34 cellular contexts compared by ENCODE assay signal in genomic region chr9:116626762-116627161, GRCh38.
DNase-seq lines count a peak whose midpoint lies in the region; ATAC-seq and TF ChIP-seq lines count a peak whose summit lies in the region.
"Had no signal": no experiment of that assay in that cellular context is flagged by ENCODE, and none has a peak within 500 bp of the region (broad histone marks: within the 10 kb centered on the region; RNA-seq: fewer than 3 reads in every experiment).

No MANE protein-coding gene starts in this region.

- H3K4me3 ChIP-seq in GM23338 (no peak overlapping the region), SK-N-SH (ENCODE audit: low read depth in 2 of 2, low read length in 1 of 2) (no peak overlapping the region)
- H3K4me3 ChIP-seq in CD8-positive, alpha-beta memory T cell (ENCODE audit: low read length): no peak overlapping the region
- H3K4me3 ChIP-seq: A549; BLaER1; BLaER1 treated with 17β-estradiol and CSF1 and Interleukin-3, amounts not matched to agents 10 nM and 100 nM had no signal

- no peak overlapping the region for H3K4me3 Mint-ChIP-seq in GM23338
- no peak overlapping the region for H3K4me3 Mint-ChIP-seq in CD8-positive, alpha-beta memory T cell
- H3K4me3 Mint-ChIP-seq: B cell; CD14-positive monocyte; CD4-positive, alpha-beta memory T cell; CD4-positive, alpha-beta T cell; CD4-positive, CD25-positive, alpha-beta regulatory T cell; CD8-positive, alpha-beta T cell had no signal

- H3K79me2 ChIP-seq in GM23338 (replicated peaks; ENCODE audit: insufficient read depth) (no peaks in the 10 kb centered on the region), SK-N-SH (ENCODE audit: insufficient read depth) (no peaks in the 10 kb centered on the region)

- H4K20me1 ChIP-seq in GM23338 (replicated peaks; ENCODE audit: insufficient read depth) (no peaks in the 10 kb centered on the region), SK-N-SH (ENCODE audit: insufficient read depth) (no peaks in the 10 kb centered on the region)
- H4K20me1 ChIP-seq: BLaER1; BLaER1 treated with 17β-estradiol and CSF1 and Interleukin-3, amounts not matched to agents 10 nM and 100 nM had no signal

- no peaks in the 10 kb centered on the region; the same call in 2 of the 3 replicates for H3K9me3 Mint-ChIP-seq in GM23338
- peaks cover 0 to 2% (median 0%) of the 10 kb centered on the region in 5 donors for H3K9me3 Mint-ChIP-seq in CD8-positive, alpha-beta memory T cell
- H3K9me3 Mint-ChIP-seq: CD4-positive, alpha-beta T cell; CD4-positive, CD25-positive, alpha-beta regulatory T cell; CD8-positive, alpha-beta T cell had no signal

- H3K4me2 ChIP-seq in GM23338 (0 out of 2 replicates have a peak overlapping the region, but pooled peaks have one; percentile 25), SK-N-SH (no peak overlapping the region)
- H3K4me2 ChIP-seq: A549; BLaER1; BLaER1 treated with 17β-estradiol and CSF1 and Interleukin-3, amounts not matched to agents 10 nM and 100 nM had no signal

- H3K4me1 Mint-ChIP-seq in GM23338: peaks cover 28% of the 10 kb centered on the region
- no peaks in the 10 kb centered on the region for H3K4me1 Mint-ChIP-seq in CD8-positive, alpha-beta memory T cell
- H3K4me1 Mint-ChIP-seq: B cell; CD14-positive monocyte; CD4-positive, alpha-beta memory T cell; CD4-positive, CD25-positive, alpha-beta regulatory T cell had no signal

- peak in 1 of 2 experiments; percentile 90; a peak in 2 of 4 replicates for TF ChIP-seq EP300 in SK-N-SH (IDR thresholded peaks at IDR 0.05; ENCODE audit: borderline replicate concordance in 1 of 2, low read depth in 1 of 2, low read length in 1 of 2)

- H3K36me3 ChIP-seq in GM23338 (ENCODE audit: insufficient read depth) (no peaks in the 10 kb centered on the region), SK-N-SH (replicated peaks in 1 of 2; ENCODE audit: control insufficient read depth in 1 of 2, insufficient read depth in 2 of 2, low read length in 1 of 2) (no peaks in the 10 kb centered on the region)
- peaks cover 2% of the 10 kb centered on the region for H3K36me3 ChIP-seq in CD8-positive, alpha-beta memory T cell (ENCODE audit: insufficient read depth, low read length)
- H3K36me3 ChIP-seq: BLaER1; BLaER1 treated with 17β-estradiol and CSF1 and Interleukin-3, amounts not matched to agents 10 nM and 100 nM had no signal

- peaks cover 16% of the 10 kb centered on the region for H3K4me1 ChIP-seq in GM23338 (ENCODE audit: insufficient read depth)
- H3K4me1 ChIP-seq in SK-N-SH (ENCODE audit: control insufficient read depth in 1 of 2, insufficient read depth in 2 of 2, low read depth in 1 of 2, low read length in 1 of 2): peaks cover 0 to 14% of the 10 kb centered on the region in 2 experiments; a peak in 2 of 4 replicates
- H3K4me1 ChIP-seq in CD8-positive, alpha-beta memory T cell (ENCODE audit: insufficient read depth, low read length): no peaks in the 10 kb centered on the region
- H3K4me1 ChIP-seq: A549, BE2C, BLaER1 had no signal

- H3K36me3 Mint-ChIP-seq in GM23338 (ENCODE audit: low read depth): no peaks in the 10 kb centered on the region
- peaks cover 0 to 19% (median 8%) of the 10 kb centered on the region in 3 donors for H3K36me3 Mint-ChIP-seq in CD8-positive, alpha-beta memory T cell
- H3K36me3 Mint-ChIP-seq: CD14-positive monocyte had no signal

- no peak overlapping the region for H2AFZ ChIP-seq in GM23338
- no peak overlapping the region for H2AFZ ChIP-seq in SK-N-SH (ENCODE audit: low read depth)

- no peaks in the 10 kb centered on the region for H3K9me3 ChIP-seq in SK-N-SH
- H3K9me3 ChIP-seq in CD8-positive, alpha-beta memory T cell (ENCODE audit: low read length): no peaks in the 10 kb centered on the region
- H3K9me3 ChIP-seq: A549; BE2C; BLaER1; BLaER1 treated with 17β-estradiol and CSF1 and Interleukin-3, amounts not matched to agents 10 nM and 100 nM; Caco-2 had no signal

- ATAC-seq in GM23338: no peak
- peak; percentile 57; the same call in 2 of the 3 replicates for ATAC-seq in SK-N-SH treated with all-trans-retinoic acid at 6 μM for 48 hours
- no peak for ATAC-seq in HG03342 (IDR thresholded peaks at IDR 0.05; ENCODE audit: unreplicated experiment)
- ATAC-seq: A549; CD8-positive, alpha-beta T cell had no signal

- 94% methylated on average over 3 of the region's 3 CpGs for WGBS in SK-N-SH (ENCODE audit: low lambda C conversion rate)

- CTCF ChIA-PET in SK-N-SH (lab: Yijun Ruan, JAX): interaction anchor here (1.1 kb wide), 1 partner anchor 37 kb away, joined by 3 read pairs; no protein-coding TSS in a partner anchor
- CTCF ChIA-PET in CD8-positive, alpha-beta memory T cell (lab: Charles Lee): no interaction called here

- POLR2A ChIA-PET in SK-N-SH (lab: Yijun Ruan, JAX): no interaction called here
- POLR2A ChIA-PET in CD8-positive, alpha-beta memory T cell (lab: Charles Lee): no interaction called here

- no peak; the same call in 1 of the 2 replicates for TF ChIP-seq RAD21 in SK-N-SH (IDR thresholded peaks at IDR 0.05; ENCODE audit: low read length)

- H3K9ac ChIP-seq in SK-N-SH: no peak overlapping the region
- H3K9ac ChIP-seq: BLaER1; BLaER1 treated with 17β-estradiol and CSF1 and Interleukin-3, amounts not matched to agents 10 nM and 100 nM had no signal

- TF ChIP-seq CTCF in GM23338 (conservative IDR thresholded peaks at IDR 0.05; ENCODE audit: low read depth in 2 of 2) (no peak), SK-N-SH (IDR thresholded peaks at IDR 0.05) (no peak)

- H3K27ac ChIP-seq in GM23338 (ENCODE audit: low read depth) (no peak overlapping the region), SK-N-SH (ENCODE audit: low read depth in 2 of 2, low read length in 1 of 2) (peak overlapping the region in 1 of 2 experiments; percentile 56; a peak in 2 of 4 replicates)
- H3K27ac ChIP-seq in CD8-positive, alpha-beta memory T cell (ENCODE audit: low read depth, low read length): no peak overlapping the region
- H3K27ac ChIP-seq: 22Rv1; A549; BLaER1; BLaER1 treated with 17β-estradiol and CSF1 and Interleukin-3, amounts not matched to agents 10 nM and 100 nM; C4-2B had no signal

- H3K9me2 ChIP-seq in GM23338 (ENCODE audit: insufficient read depth) (no peaks in the 10 kb centered on the region), SK-N-SH (no peaks in the 10 kb centered on the region)

- H3F3A ChIP-seq in GM23338 (replicated peaks; ENCODE audit: low read depth) (no peaks in the 10 kb centered on the region), SK-N-SH (replicated peaks; ENCODE audit: insufficient read depth) (no peaks in the 10 kb centered on the region)

- H3K27me3 ChIP-seq in GM23338 (ENCODE audit: insufficient read depth): no peaks in the 10 kb centered on the region
- no peaks in the 10 kb centered on the region for H3K27me3 ChIP-seq in SK-N-SH (ENCODE audit: insufficient read depth)
- no peaks in the 10 kb centered on the region for H3K27me3 ChIP-seq in CD8-positive, alpha-beta memory T cell (ENCODE audit: insufficient read depth, low read length, poor library complexity, severe bottlenecking)
- H3K27me3 ChIP-seq: BE2C; BLaER1; BLaER1 treated with 17β-estradiol and CSF1 and Interleukin-3, amounts not matched to agents 10 nM and 100 nM had no signal

- H3K27me3 Mint-ChIP-seq in GM23338 (ENCODE audit: insufficient read depth, low read depth, poor library complexity): no peaks in the 10 kb centered on the region
- H3K27me3 Mint-ChIP-seq in CD8-positive, alpha-beta memory T cell: peaks cover 0 to 1% of the 10 kb centered on the region in 2 donors
- H3K27me3 Mint-ChIP-seq: B cell; CD4-positive, alpha-beta memory T cell; CD4-positive, alpha-beta T cell; CD4-positive, CD25-positive, alpha-beta regulatory T cell had no signal

- DNase-seq in GM23338 (ENCODE audit: low spot score): no peak
- peak; percentile 89 for DNase-seq in SK-N-DZ (ENCODE audit: low spot score)
- peak; percentile 50 for DNase-seq in SK-N-SH
- DNase-seq in activated naive CD4-positive, alpha-beta T cell (lab: John Stamatoyannopoulos, UW): no peak
- DNase-seq in SKM-1 (lab: John Stamatoyannopoulos, UW; ENCODE audit: unreplicated experiment): no peak
- DNase-seq in CD8-positive, alpha-beta memory T cell: no peak
- DNase-seq: 8988T; ACHN; AML-193; BE2C; C1 segment of cervical spinal cord; Caco-2; Calu3; CD4-positive, alpha-beta memory T cell; CD4-positive, alpha-beta T cell; CD4-positive, CD25-positive, alpha-beta regulatory T cell; CD8-positive, alpha-beta T cell; COR-L47; DMS 273 treated with DMSO at 0.1 percent for 48 hours; DMS153; DMS53; DMS79; DMS79 treated with DMSO at 0.1 percent for 48 hours; DND-41; EL had no signal

- no peak overlapping the region for H3K27ac Mint-ChIP-seq in GM23338
- no peak overlapping the region for H3K27ac Mint-ChIP-seq in CD8-positive, alpha-beta memory T cell
- H3K27ac Mint-ChIP-seq: B cell; CD4-positive, alpha-beta memory T cell; CD4-positive, alpha-beta T cell; CD4-positive, CD25-positive, alpha-beta regulatory T cell; CD8-positive, alpha-beta T cell had no signal

TF ChIP-seq in GM23338, 12 proteins besides CTCF, POLR2A, EP300 and RAD21 (continues in another document):
- no peak for TF ChIP-seq JUNB (IDR thresholded peaks at IDR 0.05; ENCODE audit: unreplicated experiment)

TF ChIP-seq in SK-N-SH, 30 proteins besides CTCF, POLR2A, EP300 and RAD21 (continues in another document):
- peak; percentile 50 for TF ChIP-seq TCF12 (IDR thresholded peaks at IDR 0.05)
- no peak for TF ChIP-seq SMC3 (IDR thresholded peaks at IDR 0.05; ENCODE audit: low read depth, low read length)
- TF ChIP-seq RCOR1 (IDR thresholded peaks at IDR 0.05; ENCODE audit: low read length): peak; percentile 82
- no peak for TF ChIP-seq RXRA (IDR thresholded peaks at IDR 0.05; ENCODE audit: borderline replicate concordance, low read depth)

TF ChIP-seq in SK-N-SH treated with all-trans-retinoic acid at 6 μM for 48 hours, 23 proteins besides CTCF, POLR2A, EP300 and RAD21 (continues in another document):
- no peak for TF ChIP-seq RARB (CRISPR knock-in tag; IDR thresholded peaks at IDR 0.05)
- TF ChIP-seq ESRRG (CRISPR knock-in tag; IDR thresholded peaks at IDR 0.05): no peak
- TF ChIP-seq CSDC2 (CRISPR knock-in tag; IDR thresholded peaks at IDR 0.05): no peak
- no peak for TF ChIP-seq ZFP30 (CRISPR knock-in tag; IDR thresholded peaks at IDR 0.05)
- TF ChIP-seq ISL1 (CRISPR knock-in tag; IDR thresholded peaks at IDR 0.05): peak; percentile 74
- TF ChIP-seq SNAI2 (CRISPR knock-in tag; IDR thresholded peaks at IDR 0.05): no peak
- no peak for TF ChIP-seq ZNF70 (CRISPR knock-in tag; IDR thresholded peaks at IDR 0.05)
- no peak for TF ChIP-seq OSR1 (CRISPR knock-in tag; IDR thresholded peaks at IDR 0.05)
- no peak for TF ChIP-seq ZNF8 (CRISPR knock-in tag; IDR thresholded peaks at IDR 0.05)
- TF ChIP-seq GLIS3 (CRISPR knock-in tag; IDR thresholded peaks at IDR 0.05): no peak
- no peak for TF ChIP-seq PPARA (CRISPR knock-in tag; IDR thresholded peaks at IDR 0.05; ENCODE audit: borderline replicate concordance)

Comparison
In these comparisons a context has a peak if more than half of its experiments do, and no peak if none do; other contexts are left out.
1. DNase-seq: peak in SK-N-DZ (single experiment) and SK-N-SH (single experiment); none in GM23338 (single experiment), activated naive CD4-positive, alpha-beta T cell (0 of 4), SKM-1 (single experiment) and CD8-positive, alpha-beta memory T cell (0 of 5).